22 cellular contexts compared by ENCODE assay signal in the genomic region with DNA sequence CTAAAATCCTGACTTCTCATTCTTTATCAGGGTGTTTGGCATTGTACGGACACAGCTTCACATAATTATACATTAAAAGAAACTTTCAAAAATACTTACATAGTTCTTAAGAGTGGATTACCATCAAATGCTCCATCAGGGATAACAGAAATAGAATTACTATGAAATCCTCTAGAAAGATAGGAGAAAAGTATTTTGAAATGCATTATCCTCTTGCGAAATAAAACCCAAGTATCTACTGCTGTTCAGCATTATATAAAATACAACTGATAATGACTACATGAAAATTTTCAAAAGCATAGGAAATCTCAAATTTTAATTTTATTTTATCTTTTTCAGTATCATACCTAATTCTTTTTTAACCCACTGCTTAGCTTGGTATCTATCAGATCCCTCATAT.
"Had no signal": no experiment of that assay in that cellular context is flagged by ENCODE, and none has a peak within 500 bp of the region (broad histone marks: within the 10 kb centered on the region; RNA-seq: fewer than 3 reads in every experiment).

No MANE protein-coding gene starts in this region.

- H3K27me3 Mint-ChIP-seq: activated naive CD4-positive, alpha-beta T cell treated with anti-CD3 and anti-CD28 coated beads, Interleukin-2, amount 50 U/mL, for 24 hours had no signal

- DNase-seq: activated CD4-positive, alpha-beta T cell treated with anti-CD3 and anti-CD28 coated beads for 48 hours; activated CD4-positive, alpha-beta T cell treated with anti-CD3 and anti-CD28 coated beads, Interleukin-2, amount 50 U/mL, for 4 hours; activated CD4-positive, CD25-positive, alpha-beta regulatory T cell treated with anti-CD3 and anti-CD28 coated beads, Interleukin-2, amount 50 U/mL, for 72 hours; activated CD8-positive, alpha-beta memory T cell treated with anti-CD3 and anti-CD28 coated beads, Interleukin-2, amount 50 U/mL, for 48 hours; activated CD8-positive, alpha-beta T cell treated with anti-CD3 and anti-CD28 coated beads, Interleukin-2, amount 10 ng/mL, durations not matched to agents 7 days and 5 days; activated T-cell treated with anti-CD3 and anti-CD28 coated beads, Interleukin-2, amount 50 U/mL, for 1 hour; amygdala; brain microvascular endothelial cell; KBM-7; NCI-H1105; NCI-H1436; NCI-H1694 treated with DMSO at 0.1 percent for 48 hours; NCI-H2029 treated with DMSO at 0.1 percent for 48 hours; NCI-H345; NCI-H510A; NCI-H526 treated with DMSO at 0.1 percent for 48 hours; NCI-H82; SIG-M5; T-helper 1 cell had no signal

- H3K4me3 ChIP-seq: cardiac muscle cell had no signal

- H3K9me3 Mint-ChIP-seq: activated naive CD4-positive, alpha-beta T cell treated with anti-CD3 and anti-CD28 coated beads, Interleukin-2, amount 50 U/mL, for 24 hours; WTC11 had no signal

- H3K27ac ChIP-seq: brain microvascular endothelial cell had no signal

- H3K36me3 Mint-ChIP-seq: activated naive CD4-positive, alpha-beta T cell treated with anti-CD3 and anti-CD28 coated beads, Interleukin-2, amount 50 U/mL, for 24 hours had no signal

- H3K27ac Mint-ChIP-seq: activated CD8-positive, alpha-beta T cell treated with anti-CD3 and anti-CD28 coated beads, Interleukin-2, amount 10 ng/mL, durations not matched to agents 7 days and 5 days; activated naive CD4-positive, alpha-beta T cell treated with anti-CD3 and anti-CD28 coated beads, Interleukin-2, amount 50 U/mL, for 24 hours had no signal

- ATAC-seq: activated CD8-positive, alpha-beta T cell treated with anti-CD3 and anti-CD28 coated beads, Interleukin-2, amount 10 ng/mL, durations not matched to agents 7 days and 5 days; WTC11 had no signal

- H3K4me3 Mint-ChIP-seq: activated CD8-positive, alpha-beta T cell treated with anti-CD3 and anti-CD28 coated beads, Interleukin-2, amount 10 ng/mL, durations not matched to agents 7 days and 5 days; activated naive CD4-positive, alpha-beta T cell treated with anti-CD3 and anti-CD28 coated beads, Interleukin-2, amount 50 U/mL, for 24 hours; WTC11 had no signal

- H3K27me3 ChIP-seq: brain microvascular endothelial cell, cardiac muscle cell had no signal

- H3K4me1 Mint-ChIP-seq: activated naive CD4-positive, alpha-beta T cell treated with anti-CD3 and anti-CD28 coated beads, Interleukin-2, amount 50 U/mL, for 24 hours; WTC11 had no signal
